9 cellular contexts compared by ENCODE assay signal in genomic region chr1:41383094-41383852, GRCh38. TPM values are rescaled to one million over a fixed set of nuclear protein-coding genes. Genes with fewer than 3 reads are reported as not detected.
A peak's percentile ranks its signal among the peaks of the same experiment; 100 is the strongest.
DNase-seq lines count a peak whose midpoint lies in the region; ATAC-seq, FAIRE-seq and TF ChIP-seq lines count a peak whose summit lies in the region.
"Had no signal": no experiment of that assay in that cellular context is flagged by ENCODE, and none has a peak within 500 bp of the region (broad histone marks: within the 10 kb centered on the region; RNA-seq: fewer than 3 reads in every experiment).

No MANE protein-coding gene starts in this region.

- no peak for TF ChIP-seq RAD21 in K562 (CRISPR knock-in tag; conservative IDR thresholded peaks at IDR 0.05 in 1 of 2, IDR thresholded peaks at IDR 0.05 in 1 of 2)

- H3K4me2 ChIP-seq in K562 (ENCODE audit: insufficient read depth, low read length) = no peak overlapping the region

- no peaks in the 10 kb centered on the region for H3K79me2 ChIP-seq in K562 (ENCODE audit: control insufficient read depth, insufficient read depth, low read length)

- H3K9me3 ChIP-seq in K562 (replicated peaks; ENCODE audit: control insufficient read depth, insufficient read depth, low read depth, low read length) = no peaks in the 10 kb centered on the region
- no peaks in the 10 kb centered on the region for H3K9me3 ChIP-seq in mucosa of rectum (ENCODE audit: control insufficient read depth in 2 of 2, low read length in 2 of 2)
- no peaks in the 10 kb centered on the region for H3K9me3 ChIP-seq in effector memory CD4-positive, alpha-beta T cell (ENCODE audit: control insufficient read depth, low read length)

- peaks cover 3 to 16% of the 10 kb centered on the region in 2 experiments; a peak in 1 of 5 replicates for H3K4me1 ChIP-seq in K562 (replicated peaks in 1 of 2; ENCODE audit: control insufficient read depth in 2 of 2, insufficient read depth in 2 of 2, low read length in 2 of 2)
- H3K4me1 ChIP-seq in mucosa of rectum (ENCODE audit: control insufficient read depth in 2 of 2, insufficient read depth in 2 of 2, low read length in 2 of 2) = peaks cover 2 to 28% of the 10 kb centered on the region in 2 donors
- H3K4me1 ChIP-seq in effector memory CD4-positive, alpha-beta T cell (ENCODE audit: control insufficient read depth, insufficient read depth, low read length, poor library complexity, severe bottlenecking) = peaks cover 19% of the 10 kb centered on the region

- FAIRE-seq in K562 (lab: Jason Lieb, UNC) = no peak
- FAIRE-seq: colon had no signal

- POLR2A ChIA-PET in K562 (lab: Yijun Ruan, JAX) = interaction anchor here (0.7 to 0.8 kb wide), 2 partner anchors 13 to 88 kb away, joined by 3 to 5 read pairs; no protein-coding TSS in a partner anchor

- TF ChIP-seq POLR2A in K562 (conservative IDR thresholded peaks at IDR 0.05) = no peak

- CTCF ChIA-PET in K562 (lab: Yijun Ruan, JAX; ENCODE audit: low intra/inter-chr PET ratio) = no interaction called here

- TF ChIP-seq CTCF in AG10803 (conservative IDR thresholded peaks at IDR 0.05; ENCODE audit: low read length) (no peak), K562 (IDR thresholded peaks at IDR 0.05 in 2 of 3, conservative IDR thresholded peaks at IDR 0.05 in 1 of 3; ENCODE audit: insufficient read depth in 2 of 3, low read depth in 1 of 3, low read length in 3 of 3) (no peak)

- no peak for ATAC-seq in K562
- ATAC-seq in HG02840 (IDR thresholded peaks at IDR 0.05; ENCODE audit: low FRiP score, unreplicated experiment) = no peak

- H3K36me3 ChIP-seq in K562 (ENCODE audit: control insufficient read depth, insufficient read depth, low read length) (no peaks in the 10 kb centered on the region), mucosa of rectum (ENCODE audit: control insufficient read depth in 2 of 2, insufficient read depth in 2 of 2, low read length in 2 of 2) (no peaks in the 10 kb centered on the region)
- H3K36me3 ChIP-seq in effector memory CD4-positive, alpha-beta T cell (ENCODE audit: control insufficient read depth, insufficient read depth, low read length) = no peaks in the 10 kb centered on the region

- H3K4me3 ChIP-seq in AG10803 (ENCODE audit: low read length) = peak overlapping the region; percentile 54
- H3K4me3 ChIP-seq in K562 = no peak overlapping the region
- peak overlapping the region; percentile 45 to 56 for H3K4me3 ChIP-seq in mucosa of rectum (ENCODE audit: low read length in 2 of 2)
- no peak overlapping the region for H3K4me3 ChIP-seq in effector memory CD4-positive, alpha-beta T cell (ENCODE audit: insufficient read depth, low read depth, low read length, poor library complexity, severe bottlenecking)

- intact Hi-C loops in K562 (cut with micrococcal nuclease) = no loop called here

- H3K9me1 ChIP-seq in K562 (ENCODE audit: control insufficient read depth, insufficient read depth, low read length) = peaks cover 3% of the 10 kb centered on the region

- H3K27me3 ChIP-seq in K562 (ENCODE audit: control insufficient read depth in 2 of 2, insufficient read depth in 2 of 2, low read length in 2 of 2) (peaks cover 13 to 39% of the 10 kb centered on the region in 2 experiments), mucosa of rectum (ENCODE audit: control insufficient read depth in 2 of 2, insufficient read depth in 2 of 2, low read length in 2 of 2) (peaks cover 10 to 28% of the 10 kb centered on the region in 2 donors)
- peaks cover 25% of the 10 kb centered on the region for H3K27me3 ChIP-seq in effector memory CD4-positive, alpha-beta T cell (replicated peaks; ENCODE audit: control insufficient read depth, insufficient read depth, low read length, poor library complexity, severe bottlenecking)

- H3K9ac ChIP-seq in K562 (ENCODE audit: insufficient read depth in 1 of 2, low read depth in 2 of 2, low read length in 2 of 2) (no peak overlapping the region), mucosa of rectum (ENCODE audit: low read depth in 1 of 2, low read length in 2 of 2) (peak overlapping the region in 1 of 2 donors; percentile 24)

- BruUV-seq in K562 (replicated peaks; lab: Mats Ljungman, UMichigan) = no TSS peak

- H3K27ac ChIP-seq in K562 (ENCODE audit: extremely low read depth, low read depth, low read length) = no peak overlapping the region
- H3K27ac ChIP-seq in mucosa of rectum (ENCODE audit: low read depth in 2 of 2, low read length in 2 of 2) = peak overlapping the region; percentile 60 to 74
- no peak overlapping the region for H3K27ac ChIP-seq in effector memory CD4-positive, alpha-beta T cell (ENCODE audit: insufficient read depth, low read length, poor library complexity, severe bottlenecking)

- no peak overlapping the region for H2AFZ ChIP-seq in K562 (ENCODE audit: low read depth, low read length)

- WGBS in K562 (ENCODE audit: insufficient coverage, low coverage, missing lambda C conversion rate) = 29% methylated on average over 31 of the region's 45 CpGs

- DNase-seq in AG10803 (ENCODE audit: low read depth) (peak; percentile 60), NAMALWA (ENCODE audit: low spot score) (peak; percentile 69), K562 (ENCODE audit: extremely low read depth in 1 of 4, low spot score in 3 of 4) (no peak), NCI-H1105 treated with DMSO at 0.1 percent for 48 hours (lab: John Stamatoyannopoulos, UW) (no peak), middle frontal gyrus (ENCODE audit: extremely low spot score, low spot score) (no peak)
- no peak for DNase-seq in effector memory CD4-positive, alpha-beta T cell

- in situ Hi-C loops in K562 (cut with MboI) = no loop called here

- no peak for TF ChIP-seq EP300 in K562 (IDR thresholded peaks at IDR 0.05; ENCODE audit: low read length)

- H4K20me1 ChIP-seq in K562 (replicated peaks; ENCODE audit: control insufficient read depth, insufficient read depth, low read length) = no peaks in the 10 kb centered on the region; the same call in none of the 2 replicates

TF ChIP-seq in K562, 482 proteins besides CTCF, POLR2A, EP300 and RAD21:
- TF ChIP-seq ELF1 (tag; IDR thresholded peaks at IDR 0.05) = no peak
- TF ChIP-seq PKNOX1 (IDR thresholded peaks at IDR 0.05) = peak; percentile 72
- no peak for TF ChIP-seq SMARCA4 (IDR thresholded peaks at IDR 0.05)
- no peak for TF ChIP-seq IRF2 (CRISPR knock-in tag; IDR thresholded peaks at IDR 0.05)

RNA-seq across cellular contexts. Expression of gene FOXO6, which starts 22.0 kb away (rescaled TPM):
- not detected in 2 replicates for total RNA-seq in K562 (2011; cell fraction: chromatin; rRNA removed; ENCODE audit: low replicate concordance)
- 0.17 and 0.53 TPM in 2 replicates for total RNA-seq in K562 (2011; cell fraction: nucleolus; rRNA removed)
- total RNA-seq in K562 (2011; cell fraction: nucleoplasm; rRNA removed) = not detected in 2 replicates
- 0.08 TPM in 1 of 2 replicates, not detected in the other for total RNA-seq in K562 (2014; rRNA removed)
- not detected in 2 replicates for total RNA-seq in K562 (2014; rRNA removed; fragmentation: Illumina TruSeq; extraction: Trizol)
- total RNA-seq in K562 (2015; rRNA removed; fragmentation: Illumina TruSeq; extraction: Trizol) = 0.04 TPM in 1 of 2 replicates, not detected in the other
- total RNA-seq in K562 (2021) = 0.31 and 0.38 TPM in 2 replicates
- not detected in 2 replicates for polyA plus RNA-seq in K562 (2011; rRNA removed)
- not detected in 2 replicates for polyA plus RNA-seq in K562 (2011; cell fraction: cytosol; rRNA removed)
- polyA plus RNA-seq in K562 (2011; cell fraction: nucleus; rRNA removed) = 0.04 and 0.06 TPM in 2 replicates
- polyA plus RNA-seq in K562 (2012) = 0.18 and 0.51 TPM in 2 replicates
- 0.10 TPM in 1 of 2 replicates, not detected in the other for polyA plus RNA-seq in K562 (2014; fragmentation: Illumina TruSeq; extraction: Trizol)
- polyA plus RNA-seq in K562 (2014; fragmentation: Nextera tagmentation; extraction: Ambion mirVana) = not detected
- polyA plus RNA-seq in K562 (2014; rRNA removed) = 0.13 and 0.43 TPM in 2 replicates
- polyA minus RNA-seq in K562 (2011; rRNA and poly(A)+ RNA removed) = 0.14 TPM in 1 of 2 replicates, not detected in the other
- polyA minus RNA-seq in K562 (2011; cell fraction: cytosol; rRNA and poly(A)+ RNA removed) = not detected in 2 replicates
- polyA minus RNA-seq in K562 (2011; cell fraction: nucleus; rRNA and poly(A)+ RNA removed) = 0.22 and 0.27 TPM in 2 replicates

Comparison
In these comparisons a context has a peak if more than half of its experiments do, and no peak if none do; other contexts are left out.
1. DNase-seq: peak in AG10803 (single experiment) and NAMALWA (single experiment); none in K562 (0 of 4), NCI-H1105 treated with DMSO at 0.1 percent for 48 hours (single experiment), middle frontal gyrus (single experiment) and effector memory CD4-positive, alpha-beta T cell (0 of 3).
2. H3K4me3 ChIP-seq: peak in AG10803 (single experiment) and mucosa of rectum (2 of 2); none in K562 (single experiment) and effector memory CD4-positive, alpha-beta T cell (single experiment).
3. H3K27ac ChIP-seq: peak in mucosa of rectum (2 of 2); none in K562 (single experiment) and effector memory CD4-positive, alpha-beta T cell (single experiment).